9 cellular contexts compared by ENCODE assay signal in the genomic region with DNA sequence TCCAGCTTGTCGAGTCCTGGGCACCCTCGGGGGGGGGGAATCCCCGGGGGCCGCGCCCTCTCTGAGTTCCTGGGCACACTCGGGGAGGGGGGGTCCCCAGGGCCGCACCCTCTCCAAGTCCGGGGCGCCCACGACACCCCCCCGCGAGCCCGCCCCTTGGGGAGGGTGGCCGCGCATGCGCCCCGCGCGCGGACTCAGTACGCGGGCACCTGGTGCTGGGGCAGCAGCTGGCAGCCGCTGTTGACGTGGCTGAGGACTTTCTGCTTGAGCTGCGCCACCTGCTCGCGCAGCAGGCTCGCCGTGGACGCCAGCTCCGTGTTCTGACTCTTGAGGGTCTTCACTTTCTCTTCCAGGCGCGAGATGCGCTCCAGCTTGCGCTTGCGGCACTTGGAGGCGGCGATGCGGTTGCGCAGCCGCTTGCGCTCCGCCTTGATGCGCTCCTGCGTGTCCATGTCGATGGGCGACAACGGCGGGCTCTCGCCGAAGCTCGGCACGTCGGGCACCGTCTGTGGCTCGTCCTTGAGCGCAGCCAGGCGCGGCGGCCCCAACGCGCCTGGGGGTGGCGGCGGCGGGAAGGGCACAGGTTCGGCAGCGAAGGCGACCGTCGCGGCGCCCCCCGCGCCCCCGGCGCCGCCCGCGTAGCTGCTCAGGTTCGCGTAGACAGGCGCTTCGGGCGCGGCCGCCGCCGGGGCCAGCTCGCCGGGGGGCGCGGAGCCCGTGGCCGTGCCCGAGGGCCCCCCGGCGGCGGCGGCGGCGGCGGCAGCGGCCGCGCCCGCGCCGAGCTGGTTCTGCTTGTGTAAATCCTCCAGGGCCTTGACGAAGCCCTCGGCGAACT. TPM values are rescaled to one million over a fixed set of nuclear protein-coding genes. Genes with fewer than 3 reads are reported as not detected.
A peak's percentile ranks its signal among the peaks of the same experiment; 100 is the strongest.
DNase-seq lines count a peak whose midpoint lies in the region; ATAC-seq, FAIRE-seq and TF ChIP-seq lines count a peak whose summit lies in the region.
"Had no signal": no experiment of that assay in that cellular context is flagged by ENCODE, and none has a peak within 500 bp of the region (broad histone marks: within the 10 kb centered on the region; RNA-seq: fewer than 3 reads in every experiment).

No MANE protein-coding gene starts in this region.

- H3K36me3 Mint-ChIP-seq in H9 (ENCODE audit: insufficient read depth in 1 of 3, low read depth in 3 of 3): peaks cover 5 to 26% (median 21%) of the 10 kb centered on the region in 3 experiments; a peak in 6 of 7 replicates

- H2BK12ac ChIP-seq in H9 (ENCODE audit: insufficient read length, low read depth, low read length): no peak overlapping the region

- H3K27me3 ChIP-seq in H9 (ENCODE audit: insufficient read depth, low read length) (no peaks in the 10 kb centered on the region), WERI-Rb-1 (ENCODE audit: insufficient read depth, low read depth, severe bottlenecking) (no peaks in the 10 kb centered on the region), bronchial epithelial cell (ENCODE audit: control insufficient read depth, insufficient read depth, low read length) (no peaks in the 10 kb centered on the region), small intestine (ENCODE audit: control insufficient read depth in 2 of 2, insufficient read depth in 2 of 2, low read length in 2 of 2) (no peaks in the 10 kb centered on the region)

- FAIRE-seq in bronchial epithelial cell (lab: Jason Lieb, UNC) (no peak), small intestine (lab: Jason Lieb, UNC) (no peak)
- FAIRE-seq: islet of Langerhans had no signal

- no peak overlapping the region for H3K23ac ChIP-seq in H9 (ENCODE audit: insufficient read length, low read depth, low read length)

- H3K4me3 Mint-ChIP-seq in H9: peak overlapping the region; percentile 85 to 94

- H2AFZ ChIP-seq in H9 (ENCODE audit: low read length): no peak overlapping the region

- no peak overlapping the region for H4K91ac ChIP-seq in H9 (ENCODE audit: insufficient read length, low read depth, low read length)

- ATAC-seq in HG02884 (IDR thresholded peaks at IDR 0.05; ENCODE audit: unreplicated experiment): no peak

- TF ChIP-seq CTCF in H9 (conservative IDR thresholded peaks at IDR 0.05) (no peak), WERI-Rb-1 (IDR thresholded peaks at IDR 0.05; ENCODE audit: low read depth, low read length) (no peak), bronchial epithelial cell (IDR thresholded peaks at IDR 0.05; ENCODE audit: insufficient read depth, low read length, severe bottlenecking) (no peak)

- H3K14ac ChIP-seq in H9 (ENCODE audit: insufficient read depth, low read length): peak overlapping the region; percentile 94

- H4K8ac ChIP-seq in H9 (replicated peaks; ENCODE audit: insufficient read length, low read depth, low read length): no peak overlapping the region

- H3K4me1 Mint-ChIP-seq in H9: peaks cover 23 to 27% of the 10 kb centered on the region in 2 experiments

- DNase-seq in DMS79 (lab: John Stamatoyannopoulos, UW): peak; percentile 69
- DNase-seq in H9: peak; percentile 60
- peak; percentile 28 for DNase-seq in NCI-H2029 treated with DMSO at 0.1 percent for 48 hours (lab: John Stamatoyannopoulos, UW)
- DNase-seq in WERI-Rb-1: peak; percentile 73
- DNase-seq in bronchial epithelial cell (ENCODE audit: low read depth): peak; percentile 44
- peak; percentile 72 for DNase-seq in inferior parietal cortex (ENCODE audit: extremely low spot score)
- DNase-seq in small intestine: peak; percentile 83

- peak overlapping the region; percentile 88 for H3K9ac ChIP-seq in H9 (ENCODE audit: extremely low read depth, insufficient read length, low read length)

- H3K56ac ChIP-seq in H9 (ENCODE audit: insufficient read length, low read depth, low read length): no peak overlapping the region

- peaks cover 3% of the 10 kb centered on the region for H3K79me1 ChIP-seq in H9 (ENCODE audit: insufficient read depth, low read depth, low read length, poor library complexity, severe bottlenecking)

- H3K4me1 ChIP-seq in H9 (ENCODE audit: insufficient read depth, low read length) (no peaks in the 10 kb centered on the region), small intestine (ENCODE audit: control insufficient read depth in 2 of 2, insufficient read depth in 1 of 2, low read depth in 1 of 2, low read length in 1 of 2) (peaks cover 0 to 3% of the 10 kb centered on the region in 2 donors)

- no peak overlapping the region for H2BK15ac ChIP-seq in H9 (ENCODE audit: low read depth, low read length)

- H3K4me2 ChIP-seq in H9 (ENCODE audit: insufficient read depth, insufficient read length, low read length): peak overlapping the region; percentile 45

- peaks cover 9% of the 10 kb centered on the region; the same call in 1 of the 2 replicates for H3K79me2 ChIP-seq in H9 (ENCODE audit: insufficient read depth, low read length)

- H3T11ph ChIP-seq in H9 (ENCODE audit: low read length): no peak overlapping the region

- peak overlapping the region; percentile 95 for H3K4me3 ChIP-seq in WERI-Rb-1 (ENCODE audit: low read depth, low read length)
- peak overlapping the region; percentile 100 for H3K4me3 ChIP-seq in bronchial epithelial cell (ENCODE audit: low read depth, low read length)
- peak overlapping the region; percentile 93 to 98 for H3K4me3 ChIP-seq in small intestine (ENCODE audit: low read depth in 1 of 2, low read length in 2 of 2)

- no peaks in the 10 kb centered on the region; the same call in 1 of the 2 replicates for H3K27me3 Mint-ChIP-seq in H9 (ENCODE audit: low read depth)

- no peak overlapping the region for H4K5ac ChIP-seq in H9 (ENCODE audit: insufficient read length, low read depth, low read length)

- peaks cover 48% of the 10 kb centered on the region for H3K36me3 ChIP-seq in WERI-Rb-1
- peaks cover 9% of the 10 kb centered on the region for H3K36me3 ChIP-seq in bronchial epithelial cell (ENCODE audit: control insufficient read depth, insufficient read depth, low read length)
- peaks cover 3 to 9% of the 10 kb centered on the region in 2 donors for H3K36me3 ChIP-seq in small intestine (ENCODE audit: control insufficient read depth in 2 of 2, insufficient read depth in 2 of 2, low read length in 2 of 2)

- H3K9me3 ChIP-seq in H9 (ENCODE audit: control insufficient read depth, low read depth, low read length) (no peaks in the 10 kb centered on the region), WERI-Rb-1 (ENCODE audit: severe bottlenecking) (no peaks in the 10 kb centered on the region), small intestine (ENCODE audit: control insufficient read depth, low read depth) (no peaks in the 10 kb centered on the region)

- no peak overlapping the region for H2BK5ac ChIP-seq in H9 (ENCODE audit: insufficient read length, low read length)

- H2AK5ac ChIP-seq in H9 (ENCODE audit: insufficient read length, low read length): no peak overlapping the region

- H3K18ac ChIP-seq in H9 (ENCODE audit: insufficient read length, low read depth, low read length): peak overlapping the region; percentile 95

- H2BK120ac ChIP-seq in H9 (ENCODE audit: low read depth, low read length, poor library complexity, severe bottlenecking): peak overlapping the region; percentile 25

- H3K27ac Mint-ChIP-seq in H9: peak overlapping the region; percentile 80 to 99 (median 90); a peak in 6 of 7 replicates

- H3K27ac ChIP-seq in H9 (ENCODE audit: insufficient read length, low read depth, low read length): no peak overlapping the region
- peak overlapping the region; percentile 98 for H3K27ac ChIP-seq in WERI-Rb-1
- peak overlapping the region; percentile 93 to 100 for H3K27ac ChIP-seq in small intestine (ENCODE audit: low read depth in 1 of 2, low read length in 1 of 2)

- peaks cover 0 to 4% of the 10 kb centered on the region in 2 experiments; a peak in 3 of 5 replicates for H3K9me3 Mint-ChIP-seq in H9

- H2BK20ac ChIP-seq in H9 (ENCODE audit: low read depth, low read length, poor library complexity, severe bottlenecking): no peak overlapping the region

- no peak overlapping the region; the same call in 1 of the 2 replicates for H3K4ac ChIP-seq in H9 (ENCODE audit: low read depth, low read length)

- H4K20me1 ChIP-seq in H9 (ENCODE audit: control insufficient read depth, insufficient read depth, insufficient read length): no peaks in the 10 kb centered on the region

- WGBS in H9 (ENCODE audit: extremely low coverage, insufficient read length, low lambda C conversion rate): no CpG with 5 or more reads among the region's 111 CpGs
- WGBS in small intestine, 3 donors: 0 to 1% (median 1%) methylated on average over 34 to 111 of the region's 111 CpGs

- H3K23me2 ChIP-seq in H9 (ENCODE audit: insufficient read length, low read depth, low read length, poor library complexity, severe bottlenecking): peaks cover 7% of the 10 kb centered on the region

RNA-seq across cellular contexts. Expression of gene JUND, which starts 1.0 kb away (rescaled TPM):
- 103 and 109 TPM in 2 replicates for total RNA-seq in H9 (2021)
- total RNA-seq in bronchial epithelial cell: 54.0 and 89.0 TPM in 2 replicates
- 100 to 1,000 TPM; 129 to 211 (median 159) TPM for polyA plus RNA-seq in small intestine

RNA-seq across cellular contexts. Expression of gene IQCN, which starts 6.2 kb away (rescaled TPM):
- total RNA-seq in H9 (2021): 0.39 and 0.48 TPM in 2 replicates
- under 0.01 TPM in 1 of 2 replicates, not detected in the other for total RNA-seq in bronchial epithelial cell
- 10 to 100 TPM in 1 of 3 donors, 1 to 10 TPM in 2; 1.5 to 15.2 (median 5.4) TPM for polyA plus RNA-seq in small intestine

RNA-seq across cellular contexts. Expression of gene LSM4, which starts 42.4 kb away (rescaled TPM):
- 342 and 344 TPM in 2 replicates for total RNA-seq in H9 (2021)
- total RNA-seq in bronchial epithelial cell: 208 and 260 TPM in 2 replicates
- 100 to 1,000 TPM; 166 to 269 (median 206) TPM for polyA plus RNA-seq in small intestine

RNA-seq across cellular contexts. Expression of gene PDE4C, which starts 54.2 kb away (rescaled TPM):
- total RNA-seq in H9 (2021) (1.4 and 1.8 TPM in 2 replicates), bronchial epithelial cell (0.26 and 0.38 TPM in 2 replicates)
- 1 to 10 TPM in 1 of 3 donors, not detected in 2; 1.1 TPM for polyA plus RNA-seq in small intestine

RNA-seq across cellular contexts. Expression of gene PGPEP1, which starts 59.9 kb away (rescaled TPM):
- total RNA-seq in H9 (2021): 61.4 and 64.8 TPM in 2 replicates
- total RNA-seq in bronchial epithelial cell: 8.2 and 12.6 TPM in 2 replicates
- polyA plus RNA-seq in small intestine: 10 to 100 TPM; 29.1 to 47.0 (median 30.3) TPM

Comparison
In these comparisons a context has a peak if more than half of its experiments do, and no peak if none do; other contexts are left out.
1. DNase-seq: peak in every context shown above with its lines; median percentile 83 in small intestine; 73 in WERI-Rb-1; 72 in inferior parietal cortex; 69 in DMS79; 60 in H9; 44 in bronchial epithelial cell; 28 in NCI-H2029 treated with DMSO at 0.1 percent for 48 hours.